Comparison of ENCODE assay signal across 8 cellular contexts in the genomic region with DNA sequence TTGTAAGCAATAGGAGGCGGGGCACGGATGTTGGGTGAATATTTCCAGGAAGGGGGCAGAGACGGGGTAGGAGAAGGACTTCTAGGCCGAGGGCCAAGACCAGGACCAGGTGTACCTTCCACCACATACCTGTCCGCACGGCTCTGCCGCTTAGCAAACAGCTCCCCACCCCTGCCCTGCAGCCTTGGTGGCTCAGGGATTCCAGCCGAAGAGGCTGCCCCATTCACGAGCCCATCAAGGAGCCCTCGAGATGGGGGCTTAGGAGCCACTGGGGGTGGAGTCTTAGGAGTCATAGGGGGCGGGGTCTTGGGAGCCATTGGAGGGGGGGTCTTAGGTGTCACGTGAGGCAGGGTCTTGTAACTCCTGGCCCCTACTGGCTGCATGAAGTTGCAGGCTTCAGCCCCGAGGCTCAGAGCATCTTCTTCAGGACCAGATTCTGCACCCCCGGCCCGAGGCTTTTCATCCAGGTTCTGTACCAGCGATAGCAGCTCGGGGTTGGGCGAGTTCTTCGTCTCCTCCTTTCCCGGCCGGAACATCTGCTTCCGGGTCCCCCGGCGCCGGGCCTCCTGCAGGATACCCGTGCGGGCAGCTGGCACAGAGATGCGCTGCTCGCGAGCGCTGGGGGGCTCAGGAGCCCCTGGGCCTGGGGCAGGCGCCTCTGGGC. TPM values are rescaled to one million over a fixed set of nuclear protein-coding genes. Genes with fewer than 3 reads are reported as not detected.
DNase-seq lines count a peak whose midpoint lies in the region; ATAC-seq and TF ChIP-seq lines count a peak whose summit lies in the region.

No MANE protein-coding gene starts in this region.

- peaks cover 55% of the 10 kb centered on the region for H3K4me1 Mint-ChIP-seq in HFFc6 (ENCODE audit: low read depth)
- peaks cover 25% of the 10 kb centered on the region for H3K4me1 Mint-ChIP-seq in activated T-cell treated with anti-CD3 and anti-CD28 coated beads, Interleukin-2, amount 50 U/mL, for 72 hours (ENCODE audit: low read depth)

- no peaks in the 10 kb centered on the region for H3K36me3 Mint-ChIP-seq in HFFc6 (ENCODE audit: low read depth)
- H3K36me3 Mint-ChIP-seq in activated T-cell treated with anti-CD3 and anti-CD28 coated beads, Interleukin-2, amount 50 U/mL, for 72 hours (ENCODE audit: insufficient read depth in 2 of 2) = no peaks in the 10 kb centered on the region

- H3K36me3 ChIP-seq in neural cell (ENCODE audit: insufficient read depth, low read length) (no peaks in the 10 kb centered on the region), aorta (ENCODE audit: control insufficient read depth in 1 of 2, insufficient read depth in 2 of 2, low read length in 1 of 2) (no peaks in the 10 kb centered on the region)

- H3K9me3 ChIP-seq in neural cell (ENCODE audit: low read length) (no peaks in the 10 kb centered on the region), aorta (ENCODE audit: control insufficient read depth, low read length) (no peaks in the 10 kb centered on the region)

- H3K4me2 ChIP-seq in neural cell (ENCODE audit: low read length) = peak overlapping the region; percentile 39

- no peaks in the 10 kb centered on the region for H3K9me3 Mint-ChIP-seq in HFFc6
- no peaks in the 10 kb centered on the region for H3K9me3 Mint-ChIP-seq in activated T-cell treated with anti-CD3 and anti-CD28 coated beads, Interleukin-2, amount 50 U/mL, for 72 hours

- ATAC-seq in activated T-cell treated with anti-CD3 and anti-CD28 coated beads, Interleukin-2, amount 50 U/mL, for 72 hours (replicated peaks in 1 of 2) = peak; percentile 23 to 40
- ATAC-seq in aorta (ENCODE audit: low FRiP score) (peak; percentile 60), GM21367 (IDR thresholded peaks at IDR 0.05; ENCODE audit: unreplicated experiment) (no peak)

- H3K79me2 ChIP-seq in neural cell (replicated peaks; ENCODE audit: insufficient read depth, low read length) = no peaks in the 10 kb centered on the region

- no peaks in the 10 kb centered on the region for H3K27me3 ChIP-seq in neural cell (ENCODE audit: insufficient read depth, low read depth, low read length)
- H3K27me3 ChIP-seq in aorta (ENCODE audit: control insufficient read depth in 1 of 2, insufficient read depth in 2 of 2, low read length in 1 of 2) = no peaks in the 10 kb centered on the region

- H3F3A ChIP-seq in neural cell (ENCODE audit: insufficient read depth, low read length, poor library complexity, severe bottlenecking) = no peaks in the 10 kb centered on the region

- no peak overlapping the region; the same call in 1 of the 2 replicates for H3K27ac Mint-ChIP-seq in HFFc6
- H3K27ac Mint-ChIP-seq in activated T-cell treated with anti-CD3 and anti-CD28 coated beads, Interleukin-2, amount 50 U/mL, for 72 hours = no peak overlapping the region

- no peaks in the 10 kb centered on the region for H3K4me1 ChIP-seq in aorta (ENCODE audit: control insufficient read depth in 1 of 2, insufficient read depth in 2 of 2, low read length in 2 of 2)

- H3K4me3 ChIP-seq in AG04449 (ENCODE audit: low read depth, low read length) (peak overlapping the region; percentile 46), foreskin fibroblast (ENCODE audit: low read depth in 1 of 2, low read length in 2 of 2) (peak overlapping the region; percentile 40 to 55), neural cell (ENCODE audit: low read length) (peak overlapping the region; percentile 75), aorta (ENCODE audit: low read length in 2 of 2) (peak overlapping the region; percentile 59 to 85)

- whole genome bisulfite sequencing in aorta, 2 donors = 4 to 6% methylated on average over 32 of the region's 32 CpGs

- TF ChIP-seq EP300 in neural cell (conservative IDR thresholded peaks at IDR 0.05; ENCODE audit: poor library complexity, severe bottlenecking) = no peak

- no peaks in the 10 kb centered on the region; the same call in none of the 2 replicates for H3K27me3 Mint-ChIP-seq in HFFc6 (ENCODE audit: insufficient read depth)
- H3K27me3 Mint-ChIP-seq in activated T-cell treated with anti-CD3 and anti-CD28 coated beads, Interleukin-2, amount 50 U/mL, for 72 hours (ENCODE audit: low read depth) = no peaks in the 10 kb centered on the region

- H3K27ac ChIP-seq in neural cell (ENCODE audit: low read length) = peak overlapping the region; percentile 33
- H3K27ac ChIP-seq in aorta (ENCODE audit: low read depth in 1 of 2, low read length in 2 of 2) = no peak overlapping the region

- H2AFZ ChIP-seq in neural cell (ENCODE audit: low read depth, low read length) = peak overlapping the region; percentile 76

- TF ChIP-seq RAD21 in neural cell (conservative IDR thresholded peaks at IDR 0.05) = no peak

- POLR2A ChIA-PET in AG04449 (lab: Yijun Ruan, JAX) = no interaction called here

- H3K9me2 ChIP-seq in neural cell (ENCODE audit: insufficient read depth, low read length) = no peaks in the 10 kb centered on the region

- 0 out of 2 replicates have a peak overlapping the region, but pooled peaks have one; percentile 13 for H3K4me3 Mint-ChIP-seq in HFFc6
- H3K4me3 Mint-ChIP-seq in activated T-cell treated with anti-CD3 and anti-CD28 coated beads, Interleukin-2, amount 50 U/mL, for 72 hours = peak overlapping the region; percentile 78

- no peaks in the 10 kb centered on the region for H4K20me1 ChIP-seq in neural cell (ENCODE audit: insufficient read depth)

- intact Hi-C loops in aorta (cut with DNase I) = no loop called here

- CTCF ChIA-PET in AG04449 (lab: Yijun Ruan, JAX) = interaction anchor here (1.0 to 30.3 kb wide), 4 partner anchors 10 to 125 kb away, joined by 3 to 560 read pairs (median 32); no protein-coding TSS in a partner anchor

- no peak for TF ChIP-seq CTCF in AG04449 (IDR thresholded peaks at IDR 0.05; ENCODE audit: insufficient read depth, low read length, missing control alignments)
- no peak for TF ChIP-seq CTCF in HFFc6 (IDR thresholded peaks at IDR 0.05)
- no peak for TF ChIP-seq CTCF in foreskin fibroblast (IDR thresholded peaks at IDR 0.05; ENCODE audit: low read depth, low read length)
- peak; percentile 21 for TF ChIP-seq CTCF in neural cell (IDR thresholded peaks at IDR 0.05; ENCODE audit: poor library complexity, severe bottlenecking)

- peak overlapping the region; percentile 65 for H3K9ac ChIP-seq in neural cell (ENCODE audit: low read length)

- DNase-seq in AG04449 (ENCODE audit: low read depth, low spot score) (no peak), HFFc6 (no peak), foreskin fibroblast (peak; percentile 26 to 65), aorta (peak; percentile 69 to 88), NCI-H2196 (lab: John Stamatoyannopoulos, UW; ENCODE audit: unreplicated experiment) (no peak)
- peak in 1 of 2 donors; percentile 31 for DNase-seq in activated T-cell treated with anti-CD3 and anti-CD28 coated beads, Interleukin-2, amount 50 U/mL, for 72 hours

TF ChIP-seq in neural cell, 6 proteins besides CTCF, POLR2A, EP300 and RAD21 (continues in another document):
- TF ChIP-seq SMC3 (conservative IDR thresholded peaks at IDR 0.05; ENCODE audit: poor library complexity) = no peak
- TF ChIP-seq MXI1 (conservative IDR thresholded peaks at IDR 0.05; ENCODE audit: poor library complexity, severe bottlenecking) = peak; percentile 11
- TF ChIP-seq EZH2 (IDR thresholded peaks at IDR 0.05; ENCODE audit: borderline replicate concordance, insufficient read depth, low read length, poor library complexity, severe bottlenecking) = no peak

RNA-seq across cellular contexts. Expression of a gene that starts 6.1 kb away (rescaled TPM):
- 1 to 10 TPM in 3 of 6 experiments, under 1 TPM in 3; 0.41 to 2.5 (median 0.90) TPM for total RNA-seq in HFFc6 (2021; fragmentation: NEBNext Ultra II Directional; extraction: Animal tissue kit (Norgen Biotek cat#: 25700))
- not detected for total RNA-seq in activated T-cell treated with anti-CD3 and anti-CD28 coated beads, Interleukin-2, amount 50 U/mL, for 72 hours
- 0.61 TPM in 1 of 2 replicates, not detected in the other for polyA plus RNA-seq in neural cell
- polyA minus RNA-seq in neural cell = 0.35 TPM in 1 of 2 replicates, not detected in the other
- 10 to 100 TPM in 1 of 2 donors, 1 to 10 TPM in 1; 3.2 to 13.1 TPM for total RNA-seq in aorta
- polyA plus RNA-seq in aorta = 1 to 10 TPM; 6.6 to 6.9 TPM

RNA-seq across cellular contexts. Expression of a gene that starts 8.5 kb away (rescaled TPM):
- 1 to 10 TPM; 1.5 to 3.3 (median 1.6) TPM for total RNA-seq in HFFc6 (2021; fragmentation: NEBNext Ultra II Directional; extraction: Animal tissue kit (Norgen Biotek cat#: 25700))
- total RNA-seq in activated T-cell treated with anti-CD3 and anti-CD28 coated beads, Interleukin-2, amount 50 U/mL, for 72 hours = not detected
- not detected in 2 replicates for polyA plus RNA-seq in neural cell
- polyA minus RNA-seq in neural cell = not detected in 2 replicates
- total RNA-seq in aorta = under 1 TPM; 0.13 to 0.18 TPM
- polyA plus RNA-seq in aorta = under 1 TPM in 1 of 2 donors, not detected in 1; 0.63 TPM

RNA-seq across cellular contexts. Expression of a gene that starts 50.6 kb away (rescaled TPM):
- total RNA-seq in HFFc6 (2021; fragmentation: NEBNext Ultra II Directional; extraction: Animal tissue kit (Norgen Biotek cat#: 25700)) = 1 to 10 TPM; 2.2 to 3.7 (median 2.8) TPM
- total RNA-seq in activated T-cell treated with anti-CD3 and anti-CD28 coated beads, Interleukin-2, amount 50 U/mL, for 72 hours = 10 to 100 TPM in 1 of 2 donors, 1 to 10 TPM in 1; 9.8 to 11.5 TPM
- 6.5 and 8.2 TPM in 2 replicates for polyA plus RNA-seq in neural cell
- polyA minus RNA-seq in neural cell = 5.4 and 8.8 TPM in 2 replicates
- total RNA-seq in aorta = 10 to 100 TPM in 1 of 2 donors, 1 to 10 TPM in 1; 8.1 to 13.2 TPM
- polyA plus RNA-seq in aorta = 1 to 10 TPM; 1.5 to 5.4 TPM

RNA-seq across cellular contexts. Expression of a gene that starts 56.2 kb away (rescaled TPM):
- total RNA-seq in HFFc6 (2021; fragmentation: NEBNext Ultra II Directional; extraction: Animal tissue kit (Norgen Biotek cat#: 25700)) = 10 to 100 TPM in 5 of 6 experiments, 1 to 10 TPM in 1; 9.1 to 12.9 (median 10.7) TPM
- total RNA-seq in activated T-cell treated with anti-CD3 and anti-CD28 coated beads, Interleukin-2, amount 50 U/mL, for 72 hours = 1 to 10 TPM; 2.4 to 4.1 TPM
- polyA plus RNA-seq in neural cell (12.7 and 18.4 TPM in 2 replicates), aorta (1 to 10 TPM; 1.9 to 6.1 TPM)
- 41.6 and 50.6 TPM in 2 replicates for polyA minus RNA-seq in neural cell
- 10 to 100 TPM; 32.6 to 45.7 TPM for total RNA-seq in aorta

Comparison
In these comparisons a context has a peak if more than half of its experiments do, and no peak if none do; other contexts are left out.
1. DNase-seq: peak in foreskin fibroblast (2 of 2) and aorta (2 of 2); none in AG04449 (single experiment), HFFc6 (single experiment) and NCI-H2196 (single experiment).
2. Peak in every context shown above with its lines, with median percentiles within 50 percentile points of each other: H3K4me3 ChIP-seq.